ENCODE assay signal across 8 cellular contexts in the genomic region with DNA sequence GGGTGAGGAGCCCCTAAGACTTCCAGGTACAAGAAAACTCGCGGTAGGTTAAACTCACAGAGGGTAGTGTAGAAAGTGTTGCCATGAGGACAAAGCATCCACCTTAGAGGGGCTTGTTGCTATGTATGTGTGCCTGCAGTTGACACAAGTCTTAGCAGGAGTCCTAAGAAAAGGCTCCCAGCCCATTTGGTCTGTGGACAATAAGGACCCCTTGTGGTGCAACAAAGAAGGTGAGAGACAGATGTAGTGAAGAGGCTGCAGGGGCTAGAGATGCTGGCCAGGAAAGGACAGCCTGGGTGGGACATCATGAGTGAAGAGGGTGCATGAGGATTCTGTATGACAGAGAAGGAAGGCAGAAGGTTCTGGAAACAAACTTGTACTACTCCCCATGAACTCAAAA. TPM values are rescaled to one million over a fixed set of nuclear protein-coding genes. Genes with fewer than 3 reads are reported as not detected.
DNase-seq lines count a peak whose midpoint lies in the region; ATAC-seq, FAIRE-seq and TF ChIP-seq lines count a peak whose summit lies in the region.

No MANE protein-coding gene starts in this region.

- no peak for TF ChIP-seq EP300 in transverse colon (IDR thresholded peaks at IDR 0.05; ENCODE audit: low read depth)

- peak; percentile 87 for ATAC-seq in left ventricle myocardium superior

- no peak overlapping the region for H3K4me3 ChIP-seq in Karpas-422 (ENCODE audit: low read length)
- H3K4me3 ChIP-seq in transverse colon: no peak overlapping the region

- H3K36me3 ChIP-seq in Karpas-422 (ENCODE audit: insufficient read depth, low read length): no peaks in the 10 kb centered on the region
- no peaks in the 10 kb centered on the region for H3K36me3 ChIP-seq in transverse colon

- no peak overlapping the region for H2AFZ ChIP-seq in Karpas-422 (ENCODE audit: low read length)

- TF ChIP-seq CTCF in transverse colon (IDR thresholded peaks at IDR 0.05): peak in 3 of 5 experiments; percentile 8 to 25 (median 14)

- 78 to 83% methylated on average over 1 to 2 of the region's 2 CpGs for WGBS in transverse colon (ENCODE audit: low coverage in 1 of 2), 2 donors

- FAIRE-seq in GM12892 (lab: Jason Lieb, UNC): peak; percentile 65

- no peaks in the 10 kb centered on the region for H3K79me2 ChIP-seq in Karpas-422 (ENCODE audit: low read length)

- DNase-seq in AG08396 (ENCODE audit: low spot score) (peak; percentile 43), GM12892 (ENCODE audit: insufficient read length) (no peak), Karpas-422 (peak; percentile 79), left ventricle myocardium superior (no peak), transverse colon (peak; percentile 15), NK-92 (lab: John Stamatoyannopoulos, UW; ENCODE audit: unreplicated experiment) (no peak), caudate nucleus (lab: John Stamatoyannopoulos, UW) (no peak)
- peak; percentile 46 for DNase-seq in activated T-cell treated with anti-CD3 and anti-CD28 coated beads, Interleukin-2, amount 50 U/mL, for 1 hour

- intact Hi-C loops in left ventricle myocardium superior (cut with micrococcal nuclease): no loop called here
- intact Hi-C loops in transverse colon (cut with DNase I; ENCODE audit: low total_unique reads): no loop called here

- H3K4me2 ChIP-seq in Karpas-422 (ENCODE audit: low read depth, low read length, poor library complexity, severe bottlenecking): no peak overlapping the region

- H3K4me1 ChIP-seq in Karpas-422 (ENCODE audit: low read length) (no peaks in the 10 kb centered on the region), transverse colon (peaks cover 0 to 2% (median 0%) of the 10 kb centered on the region in 4 donors)

- H4K20me1 ChIP-seq in Karpas-422 (ENCODE audit: insufficient read depth, low read depth, low read length): no peaks in the 10 kb centered on the region

- no peaks in the 10 kb centered on the region for H3K27me3 ChIP-seq in Karpas-422 (ENCODE audit: low read length)
- H3K27me3 ChIP-seq in transverse colon: peaks cover 5% of the 10 kb centered on the region

- no peak overlapping the region for H3K9ac ChIP-seq in Karpas-422 (ENCODE audit: low read length)

- H3K27ac ChIP-seq in Karpas-422 (ENCODE audit: low read length): no peak overlapping the region
- H3K27ac ChIP-seq in transverse colon: no peak overlapping the region
- no peak overlapping the region for H3K27ac ChIP-seq in caudate nucleus (ENCODE audit: low read depth, low read length)

- in situ Hi-C loops in transverse colon (cut with MboI; ENCODE audit: low pct_ligation_motif_present in 1 of 4, low pct_unique_long_range_greater_than_20kb in 1 of 4, low sequenced_read_pairs in 3 of 4): loop anchor here in 1 of 4 donors (10.0 kb wide), 1 partner anchor 74 kb away; no protein-coding TSS in a partner anchor

- TF ChIP-seq POLR2A in GM12892 (IDR thresholded peaks at IDR 0.05; ENCODE audit: low read depth, low read length) (no peak), transverse colon (IDR thresholded peaks at IDR 0.05) (no peak)

- H3K9me2 ChIP-seq in Karpas-422 (replicated peaks; ENCODE audit: insufficient read depth, low read length): no peaks in the 10 kb centered on the region

- H3K9me3 ChIP-seq in Karpas-422 (ENCODE audit: low read length) (no peaks in the 10 kb centered on the region), transverse colon (peaks cover 5 to 9% of the 10 kb centered on the region in 2 donors)

RNA-seq across cellular contexts. Expression of gene IL10, which starts 36.3 kb away (rescaled TPM):
- 5.2 TPM for polyA plus RNA-seq in GM12892 (2012; ENCODE audit: missing spikeins)
- not detected in 2 replicates for total RNA-seq in Karpas-422 (2014; rRNA removed; shearing (Covaris generic); ENCODE audit: low replicate concordance)
- total RNA-seq in left ventricle myocardium superior (0.37 TPM), transverse colon (1 to 10 TPM in 2 of 4 donors, not detected in 2; 1.6 to 4.4 TPM)

RNA-seq across cellular contexts. Expression of gene IL19, which starts 38.0 kb away (rescaled TPM):
- polyA plus RNA-seq in GM12892 (2012; ENCODE audit: missing spikeins): not detected
- not detected in 2 replicates for total RNA-seq in Karpas-422 (2014; rRNA removed; shearing (Covaris generic); ENCODE audit: low replicate concordance)
- total RNA-seq in left ventricle myocardium superior (not detected), transverse colon (not detected)

RNA-seq across cellular contexts. Expression of gene IL20, which starts 56.8 kb away (rescaled TPM):
- polyA plus RNA-seq in GM12892 (2012; ENCODE audit: missing spikeins): not detected
- not detected in 2 replicates for total RNA-seq in Karpas-422 (2014; rRNA removed; shearing (Covaris generic); ENCODE audit: low replicate concordance)
- total RNA-seq in left ventricle myocardium superior (not detected), transverse colon (not detected)

Comparison
In these comparisons a context has a peak if more than half of its experiments do, and no peak if none do; other contexts are left out.
1. DNase-seq: peak in AG08396 (single experiment), Karpas-422 (single experiment), activated T-cell treated with anti-CD3 and anti-CD28 coated beads, Interleukin-2, amount 50 U/mL, for 1 hour (single experiment) and transverse colon (single experiment); none in GM12892 (single experiment), left ventricle myocardium superior (single experiment), NK-92 (single experiment) and caudate nucleus (0 of 61).